ENCODE assay signal across 25 cellular contexts in the genomic region with DNA sequence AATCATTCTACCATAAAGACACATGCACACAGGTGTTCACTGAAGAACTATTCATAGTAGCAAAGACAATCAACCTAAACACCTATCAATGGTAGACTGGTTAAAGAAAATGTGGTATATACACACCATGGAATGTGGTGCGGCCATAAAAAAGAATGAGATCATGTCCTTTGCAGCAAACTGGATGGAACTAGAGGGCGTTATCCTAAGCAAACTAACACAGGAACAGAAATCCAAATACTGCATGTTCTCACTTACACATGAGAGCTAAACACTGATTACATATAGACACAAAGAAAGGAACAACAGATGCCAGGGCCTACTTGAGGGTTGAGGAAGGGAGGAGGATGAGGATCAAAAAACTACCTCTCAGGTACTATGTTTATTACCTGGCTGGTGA.
"Had no signal": no experiment of that assay in that cellular context is flagged by ENCODE, and none has a peak within 500 bp of the region (broad histone marks: within the 10 kb centered on the region; RNA-seq: fewer than 3 reads in every experiment).

No MANE protein-coding gene starts in this region.

- H3K27me3 ChIP-seq: ovary, testis, tibial artery, uterus had no signal

- ATAC-seq: left ventricle myocardium superior; lower lobe of right lung; natural killer cell; psoas muscle; right cardiac atrium; stimulated activated memory B cell treated with anti-CD40 and anti-IgM and Interleukin-4, amounts not matched to agents 10 μg/mL and 1 μg/mL and 100 μg/mL, for 72 hours; stimulated activated naive CD8-positive, alpha-beta T cell treated with anti-CD3 and anti-CD28 coated beads, Interleukin-15, Interleukin-2, amounts not matched to agents 100 U/mL and 50 U/mL, for 24 hours had no signal

- H3K4me1 ChIP-seq: lower lobe of right lung, psoas muscle, spleen, testis, uterus had no signal

- FAIRE-seq: frontal cortex had no signal

- H3K27ac Mint-ChIP-seq: immature natural killer cell; natural killer cell; stimulated activated memory B cell treated with anti-CD40 and anti-IgM and Interleukin-4, amounts not matched to agents 10 μg/mL and 1 μg/mL and 100 μg/mL, for 72 hours; type B pancreatic cell had no signal

- H3K9me3 Mint-ChIP-seq: type B pancreatic cell had no signal

- DNase-seq: cortex of kidney; effector CD4-positive, alpha-beta T cell; hypothalamus; immature natural killer cell; islet precursor cell; kidney glomerular epithelial cell; left ventricle myocardium superior; lower lobe of right lung; natural killer cell; occipital lobe; ovary; posterior cingulate gyrus; psoas muscle; right cardiac atrium; spleen; stimulated activated CD4-positive, alpha-beta T cell treated with anti-CD3 and anti-CD28 coated beads, Interleukin-4, amount 100 ng/mL, for 4 hours; stimulated activated naive CD8-positive, alpha-beta T cell treated with anti-CD3 and anti-CD28 coated beads, Interleukin-15, Interleukin-2, amounts not matched to agents 100 U/mL and 50 U/mL, for 24 hours; substantia nigra; testis; tibial artery; uterus had no signal

- H3K9me3 ChIP-seq: lower lobe of right lung, ovary, psoas muscle, spleen, testis, uterus had no signal

- H3K36me3 Mint-ChIP-seq: immature natural killer cell; natural killer cell; stimulated activated memory B cell treated with anti-CD40 and anti-IgM and Interleukin-4, amounts not matched to agents 10 μg/mL and 1 μg/mL and 100 μg/mL, for 72 hours; type B pancreatic cell had no signal

- H3K4me3 ChIP-seq: lower lobe of right lung, ovary, psoas muscle, skin epidermis, spleen, testis, tibial artery, uterus had no signal

- H3K4me3 Mint-ChIP-seq: immature natural killer cell; natural killer cell; stimulated activated memory B cell treated with anti-CD40 and anti-IgM and Interleukin-4, amounts not matched to agents 10 μg/mL and 1 μg/mL and 100 μg/mL, for 72 hours; type B pancreatic cell had no signal

- H3K4me1 Mint-ChIP-seq: immature natural killer cell; natural killer cell; stimulated activated memory B cell treated with anti-CD40 and anti-IgM and Interleukin-4, amounts not matched to agents 10 μg/mL and 1 μg/mL and 100 μg/mL, for 72 hours had no signal

- H3K36me3 ChIP-seq: lower lobe of right lung, ovary, spleen, tibial artery, uterus had no signal

- H3K27ac ChIP-seq: lower lobe of right lung, ovary, psoas muscle, skin epidermis, spleen, testis, tibial artery, uterus had no signal
